In genomic region chr14:65412189-65412846, GRCh38 we compare ENCODE assay signal across 8 cellular contexts. TPM values are rescaled to one million over a fixed set of nuclear protein-coding genes. Genes with fewer than 3 reads are reported as not detected.
A peak's percentile ranks its signal among the peaks of the same experiment; 100 is the strongest.
DNase-seq lines count a peak whose midpoint lies in the region; ATAC-seq and TF ChIP-seq lines count a peak whose summit lies in the region.

Gene FUT8, plus strand, starts transcription at chr14:65412730. Its CDS starts 148,834 bp downstream, at chr14:65561564.

- H3K4me3 ChIP-seq in adrenal gland = peak within 1 kb of the TSS; percentile 46 to 92 (median 79)
- H3K4me3 ChIP-seq in heart left ventricle = peak within 1 kb of the TSS; percentile 70 to 94 (median 81)

- in situ Hi-C loops in GM13977 (cut with MboI; ENCODE audit: low pct_unique_long_range_greater_than_20kb, low sequenced_read_pairs, unreplicated experiment) = loop anchor here (25.0 kb wide), 3 partner anchors 425 to 550 kb away; partner anchors contain the start of gene FNTB

- H3K4me1 ChIP-seq in adrenal gland (replicated peaks in 1 of 2) (peaks cover 0 to 15% of the 10 kb centered on the region in 2 donors), heart left ventricle (peaks cover 0 to 21% (median 10%) of the 10 kb centered on the region in 12 donors)

- peak within 1 kb of the TSS; percentile 94 for H3K4me3 Mint-ChIP-seq in type B pancreatic cell

- peak; percentile 85 for DNase-seq in GM13977 (ENCODE audit: low spot score)
- peak; percentile 91 for DNase-seq in NCI-H146 (lab: John Stamatoyannopoulos, UW)
- DNase-seq in T-helper 1 cell = peak; percentile 90 to 97 (median 94)
- peak; percentile 97 to 98 (median 97) for DNase-seq in adrenal gland
- peak; percentile 95 to 98 (median 96) for DNase-seq in heart left ventricle
- peak; percentile 91 to 99 (median 94) for DNase-seq in posterior cingulate gyrus
- peak; percentile 98 for DNase-seq in type B pancreatic cell (ENCODE audit: extremely low spot score, unreplicated experiment)

- H3K27ac ChIP-seq in adrenal gland (peak within 1 kb of the TSS; percentile 82 to 94 (median 87)), heart left ventricle (peak within 1 kb of the TSS; percentile 76 to 96 (median 90))

- peak within 1 kb of the TSS; percentile 96 for H3K27ac Mint-ChIP-seq in type B pancreatic cell

- H3K27me3 Mint-ChIP-seq in type B pancreatic cell = no peaks in the 10 kb centered on the region

- TF ChIP-seq CTCF in GM13977 (IDR thresholded peaks at IDR 0.05; ENCODE audit: extremely low read depth, insufficient read depth, missing control alignments) (peak; percentile 65), adrenal gland (IDR thresholded peaks at IDR 0.05) (peak; percentile 43 to 73 (median 52)), heart left ventricle (IDR thresholded peaks at IDR 0.05) (peak; percentile 43 to 78 (median 60)), type B pancreatic cell (conservative IDR thresholded peaks at IDR 0.05) (peak; percentile 60)

- 0% methylated on average over 8 to 74 of the region's 74 CpGs; no CpG with 5 or more reads in 1 of the 4 donors for WGBS in adrenal gland, 4 donors
- WGBS in heart left ventricle, 4 donors = 0% methylated on average over 15 to 74 of the region's 74 CpGs

- TF ChIP-seq POLR2A in adrenal gland (IDR thresholded peaks at IDR 0.05) (peak; percentile 88 to 93), heart left ventricle (IDR thresholded peaks at IDR 0.05) (peak in 1 of 2 donors; percentile 83)

- H3K9me3 ChIP-seq in adrenal gland (replicated peaks in 1 of 3) = no peaks in the 10 kb centered on the region
- no peaks in the 10 kb centered on the region for H3K9me3 ChIP-seq in heart left ventricle

- H3K36me3 ChIP-seq in adrenal gland (replicated peaks in 1 of 2) (no peaks in the 10 kb centered on the region), heart left ventricle (no peaks in the 10 kb centered on the region)

- H3K27me3 ChIP-seq in adrenal gland = no peaks in the 10 kb centered on the region
- H3K27me3 ChIP-seq in heart left ventricle = no peaks in the 10 kb centered on the region

- intact Hi-C loops in adrenal gland (cut with DNase I) = loop anchor here (5.0 kb wide), 4 partner anchors 185 to 545 kb away; no protein-coding TSS in a partner anchor
- intact Hi-C loops in heart left ventricle (cut with DNase I) = loop anchor here (2.0 to 10.0 kb wide), 19 partner anchors 175 to 662 kb away; partner anchors contain the start of genes FNTB (in 2 of the 10) and MAX (in 2 of the 10)
- intact Hi-C loops in posterior cingulate gyrus (cut with DNase I) = loop anchor here (2.0 to 5.0 kb wide), 6 partner anchors 130 to 550 kb away; partner anchors contain the start of gene MAX

- ATAC-seq in HG02870 (IDR thresholded peaks at IDR 0.05; ENCODE audit: unreplicated experiment) = peak; percentile 60
- ATAC-seq in heart left ventricle = peak; percentile 93 to 96 (median 94)

- peaks cover 18% of the 10 kb centered on the region for H3K4me1 Mint-ChIP-seq in type B pancreatic cell (ENCODE audit: unreplicated experiment)

- H3K36me3 Mint-ChIP-seq in type B pancreatic cell = no peaks in the 10 kb centered on the region

- H3K9me3 Mint-ChIP-seq in type B pancreatic cell = no peaks in the 10 kb centered on the region

RNA-seq across cellular contexts. Expression of gene FUT8, which starts in this region (rescaled TPM):
- total RNA-seq in adrenal gland (10 to 100 TPM; 14.3 to 32.1 (median 24.1) TPM), heart left ventricle (10 to 100 TPM; 10.2 to 17.3 (median 12.4) TPM), type B pancreatic cell (ENCODE audit: low replicate concordance) (50.9 and 67.4 TPM in 2 replicates)
- polyA plus RNA-seq in adrenal gland (10 to 100 TPM in 1 of 3 donors, 1 to 10 TPM in 2; 7.8 to 19.1 (median 8.4) TPM), heart left ventricle (1 to 10 TPM; 2.8 to 8.9 TPM)

Comparison
In these comparisons a context has a peak if more than half of its experiments do, and no peak if none do; other contexts are left out.
1. Peak in every context shown above with its lines: DNase-seq, ATAC-seq, H3K4me3 ChIP-seq and H3K27ac ChIP-seq.